In genomic region chr1:199856381-199856780, GRCh38 we compare ENCODE assay signal across 13 cellular contexts.
"Had no signal": no experiment of that assay in that cellular context is flagged by ENCODE, and none has a peak within 500 bp of the region (broad histone marks: within the 10 kb centered on the region; RNA-seq: fewer than 3 reads in every experiment).

No MANE protein-coding gene starts in this region.

- H3K4me3 Mint-ChIP-seq: activated CD4-positive, alpha-beta memory T cell treated with anti-CD3 and anti-CD28 coated beads, Interleukin-2, amount 10 ng/mL, durations not matched to agents 7 days and 5 days; activated naive CD8-positive, alpha-beta T cell treated with anti-CD3 and anti-CD28 coated beads, Interleukin-2, amount 10 ng/mL, durations not matched to agents 7 days and 5 days; activated T-cell treated with anti-CD3 and anti-CD28 coated beads, Interleukin-2, amount 50 U/mL, for 72 hours; naive thymus-derived CD8-positive, alpha-beta T cell had no signal

- H3K9me3 ChIP-seq: lower lobe of right lung, mucosa of descending colon, right atrium auricular region, thyroid gland had no signal

- H3K9me3 Mint-ChIP-seq: activated CD4-positive, alpha-beta memory T cell treated with anti-CD3 and anti-CD28 coated beads, Interleukin-2, amount 10 ng/mL, durations not matched to agents 7 days and 5 days; activated naive CD8-positive, alpha-beta T cell treated with anti-CD3 and anti-CD28 coated beads, Interleukin-2, amount 10 ng/mL, durations not matched to agents 7 days and 5 days; activated T-cell treated with anti-CD3 and anti-CD28 coated beads, Interleukin-2, amount 50 U/mL, for 72 hours; naive thymus-derived CD8-positive, alpha-beta T cell had no signal

- H3K27ac Mint-ChIP-seq: activated CD4-positive, alpha-beta memory T cell treated with anti-CD3 and anti-CD28 coated beads, Interleukin-2, amount 10 ng/mL, durations not matched to agents 7 days and 5 days; activated naive CD8-positive, alpha-beta T cell treated with anti-CD3 and anti-CD28 coated beads, Interleukin-2, amount 10 ng/mL, durations not matched to agents 7 days and 5 days; activated T-cell treated with anti-CD3 and anti-CD28 coated beads, Interleukin-2, amount 50 U/mL, for 72 hours had no signal

- H3K36me3 Mint-ChIP-seq: activated naive CD8-positive, alpha-beta T cell treated with anti-CD3 and anti-CD28 coated beads, Interleukin-2, amount 10 ng/mL, durations not matched to agents 7 days and 5 days; naive thymus-derived CD8-positive, alpha-beta T cell had no signal

- H3K27me3 ChIP-seq: right atrium auricular region, thyroid gland had no signal

- H3K4me3 ChIP-seq: lower lobe of right lung, mucosa of descending colon, right atrium auricular region, skin epidermis, thyroid gland had no signal

- ATAC-seq: activated T-cell treated with anti-CD3 and anti-CD28 coated beads, Interleukin-2, amount 50 U/mL, for 72 hours; mucosa of descending colon; naive thymus-derived CD8-positive, alpha-beta T cell had no signal

- H3K36me3 ChIP-seq: lower lobe of right lung, right atrium auricular region, thyroid gland had no signal

- H3K4me1 ChIP-seq: right atrium auricular region, thyroid gland had no signal

- H3K27ac ChIP-seq: lower lobe of right lung, right atrium auricular region, thyroid gland had no signal

- DNase-seq: activated CD4-positive, alpha-beta memory T cell treated with anti-CD3 and anti-CD28 coated beads, Interleukin-2, amount 10 ng/mL, durations not matched to agents 7 days and 5 days; activated gamma-delta T cell treated with Interleukin-2 at 50 U/mL for 16 hours; activated naive CD8-positive, alpha-beta T cell treated with anti-CD3 and anti-CD28 coated beads, Interleukin-2, amount 10 ng/mL, durations not matched to agents 7 days and 5 days; activated T-cell treated with anti-CD3 and anti-CD28 coated beads, Interleukin-2, amount 50 U/mL, for 72 hours; aorta; hippocampal formation; lower lobe of right lung; mucosa of descending colon; naive thymus-derived CD8-positive, alpha-beta T cell; nucleus accumbens; thyroid gland had no signal
